9 cellular contexts compared by ENCODE assay signal in the genomic region with DNA sequence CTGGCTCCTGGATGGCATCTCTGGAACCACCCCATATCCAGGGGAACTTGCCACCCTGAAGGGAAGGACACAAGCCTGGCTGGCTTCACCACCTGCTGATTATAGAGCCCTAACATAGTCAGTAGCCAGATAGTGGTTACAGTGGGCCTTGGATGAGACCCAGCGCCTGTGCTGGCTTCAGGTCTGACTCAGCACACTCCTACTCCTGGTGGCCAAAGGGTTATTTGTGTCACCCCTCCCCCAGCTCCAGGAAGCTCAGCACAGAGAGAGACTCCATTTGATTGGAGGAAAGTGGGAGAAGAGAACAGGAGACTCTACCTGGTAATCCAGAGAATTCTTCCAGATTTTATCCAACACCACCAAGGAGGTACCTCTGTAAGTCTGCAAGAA. TPM values are rescaled to one million over a fixed set of nuclear protein-coding genes. Genes with fewer than 3 reads are reported as not detected.
DNase-seq lines count a peak whose midpoint lies in the region; ATAC-seq and TF ChIP-seq lines count a peak whose summit lies in the region.
"Had no signal": no experiment of that assay in that cellular context is flagged by ENCODE, and none has a peak within 500 bp of the region (broad histone marks: within the 10 kb centered on the region; RNA-seq: fewer than 3 reads in every experiment).

No MANE protein-coding gene starts in this region.

- CTCF ChIA-PET in WTC11 (lab: Charles Lee), result interaction anchor here (1.3 kb wide), 1 partner anchor 13 kb away, joined by 5 read pairs; the partner anchor contains the start of gene SNX14
- CTCF ChIA-PET in RWPE1 (lab: Yijun Ruan, JAX), result no interaction called here

- TF ChIP-seq CTCF in WTC11 (IDR thresholded peaks at IDR 0.05), result no peak
- TF ChIP-seq CTCF in mucosa of descending colon (IDR thresholded peaks at IDR 0.05), result no peak
- no peak for TF ChIP-seq CTCF in RWPE1 (conservative IDR thresholded peaks at IDR 0.05; ENCODE audit: low read depth)

- POLR2A ChIA-PET in WTC11 (lab: Charles Lee), result no interaction called here
- POLR2A ChIA-PET in RWPE1 (lab: Yijun Ruan, JAX; ENCODE audit: low non-redundant PET), result no interaction called here

- H3K36me3 Mint-ChIP-seq in WTC11, result peaks cover 38% of the 10 kb centered on the region

- peaks cover 18% of the 10 kb centered on the region for H3K4me1 Mint-ChIP-seq in WTC11
- H3K4me1 Mint-ChIP-seq: neural crest cell had no signal

- peaks cover 10% of the 10 kb centered on the region for H3K4me1 ChIP-seq in mucosa of descending colon (ENCODE audit: low read depth)

- ATAC-seq in GM19023 (IDR thresholded peaks at IDR 0.05; ENCODE audit: unreplicated experiment) (peak; percentile 82), HG02852 (IDR thresholded peaks at IDR 0.05; ENCODE audit: unreplicated experiment) (peak; percentile 90), WTC11 (peak; percentile 94), mucosa of descending colon (peak; percentile 64)

- H3K27me3 Mint-ChIP-seq in WTC11 (ENCODE audit: low read depth), result no peaks in the 10 kb centered on the region

- H3K27ac Mint-ChIP-seq in WTC11, result no peak overlapping the region

- no peak overlapping the region for H3K27ac ChIP-seq in RWPE1

- no peaks in the 10 kb centered on the region for H3K36me3 ChIP-seq in mucosa of descending colon (ENCODE audit: low read depth)

- peaks cover 12% of the 10 kb centered on the region for H3K9me3 ChIP-seq in mucosa of descending colon

- intact Hi-C loops in mucosa of descending colon (cut with DNase I, micrococcal nuclease), result no loop called here

- H3K4me3 Mint-ChIP-seq in WTC11, result no peak overlapping the region
- H3K4me3 Mint-ChIP-seq: neural crest cell had no signal

- no peak for DNase-seq in WTC11 (ENCODE audit: low spot score)
- DNase-seq in mucosa of descending colon, result no peak
- no peak for DNase-seq in NCI-H2171 (lab: John Stamatoyannopoulos, UW)
- DNase-seq in activated gamma-delta T cell treated with Interleukin-2 at 50 U/mL for 16 hours, result no peak
- no peak for DNase-seq in RWPE1 (ENCODE audit: low spot score)
- DNase-seq in effector CD4-positive, alpha-beta T cell, result no peak

- H3K4me3 ChIP-seq in mucosa of descending colon, result no peak overlapping the region

- H3K9me3 Mint-ChIP-seq in WTC11, result peaks cover 48% of the 10 kb centered on the region

TF ChIP-seq in WTC11, 78 proteins besides CTCF, POLR2A, EP300 and RAD21:
- TF ChIP-seq ESRRA (CRISPR knock-in tag; IDR thresholded peaks at IDR 0.05; ENCODE audit: borderline replicate concordance), result no peak
- TF ChIP-seq NFE2L1 (CRISPR knock-in tag; IDR thresholded peaks at IDR 0.05), result 0 out of 2 replicates have a peak, but pooled peaks have one; percentile 10

RNA-seq across cellular contexts. Expression of gene SNX14, which starts 12.8 kb away (rescaled TPM):
- total RNA-seq in WTC11 (2021), result 34.3 to 42.6 TPM (median 36.4 TPM) in 3 replicates
- 10 to 100 TPM; 62.9 to 81.4 (median 71.0) TPM for total RNA-seq in mucosa of descending colon
